Comparison of ENCODE assay signal across 1 cellular context in the genomic region with DNA sequence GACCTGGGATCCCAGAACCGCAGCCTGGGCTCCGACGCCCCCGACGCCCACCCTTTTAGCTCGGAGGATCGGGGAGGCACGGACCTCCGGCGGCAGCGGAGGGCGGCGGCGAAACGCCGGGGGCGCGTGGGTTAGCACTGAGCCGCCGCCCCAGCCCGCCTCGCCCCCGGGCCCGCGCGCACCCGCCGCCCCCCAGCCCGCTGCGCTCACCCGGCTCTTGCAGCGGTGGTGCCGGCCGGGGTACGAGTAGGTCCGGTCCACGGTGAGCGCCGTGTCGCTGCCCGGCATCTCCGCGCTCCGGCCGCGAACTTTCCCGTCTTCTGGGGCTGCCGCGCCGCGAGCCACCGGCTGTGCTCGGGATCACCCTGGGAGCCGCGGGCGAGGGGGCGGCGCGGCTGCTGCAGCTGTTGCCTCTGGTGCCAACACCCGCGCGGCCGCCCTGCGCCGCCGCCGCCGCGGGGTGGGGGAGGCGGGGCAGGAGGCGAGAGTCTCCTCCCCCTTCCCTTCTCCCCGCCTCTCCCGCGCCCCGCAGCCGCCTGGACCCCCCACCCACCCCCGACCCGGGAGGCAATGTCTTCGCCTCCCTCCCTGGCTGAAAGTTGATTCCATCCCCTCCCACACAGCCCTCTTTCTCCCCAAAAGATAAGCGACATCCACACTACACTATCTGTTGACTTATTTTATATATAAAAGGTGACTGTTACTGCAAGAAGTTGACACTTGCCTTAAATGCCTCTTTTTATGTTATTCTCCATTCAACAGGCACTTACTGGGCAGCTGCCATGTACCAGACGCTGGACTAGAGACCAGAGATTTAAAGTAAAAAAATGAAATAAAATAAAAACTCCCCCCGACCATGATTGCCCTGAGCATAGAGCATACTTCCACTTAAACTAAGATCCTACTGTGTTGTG.
TF ChIP-seq lines count a peak whose summit lies in the region.

A gene with protein sequence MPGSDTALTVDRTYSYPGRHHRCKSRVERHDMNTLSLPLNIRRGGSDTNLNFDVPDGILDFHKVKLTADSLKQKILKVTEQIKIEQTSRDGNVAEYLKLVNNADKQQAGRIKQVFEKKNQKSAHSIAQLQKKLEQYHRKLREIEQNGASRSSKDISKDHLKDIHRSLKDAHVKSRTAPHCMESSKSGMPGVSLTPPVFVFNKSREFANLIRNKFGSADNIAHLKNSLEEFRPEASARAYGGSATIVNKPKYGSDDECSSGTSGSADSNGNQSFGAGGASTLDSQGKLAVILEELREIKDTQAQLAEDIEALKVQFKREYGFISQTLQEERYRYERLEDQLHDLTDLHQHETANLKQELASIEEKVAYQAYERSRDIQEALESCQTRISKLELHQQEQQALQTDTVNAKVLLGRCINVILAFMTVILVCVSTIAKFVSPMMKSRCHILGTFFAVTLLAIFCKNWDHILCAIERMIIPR (minus strand): TSS at position 415 of the 914 bp plus-strand sequence. CDS start 127 bp downstream, at position 288.

TF ChIP-seq in GM12878, 131 proteins besides CTCF, POLR2A, EP300 and RAD21 (continued from another document):
- TF ChIP-seq, protein P1, sequence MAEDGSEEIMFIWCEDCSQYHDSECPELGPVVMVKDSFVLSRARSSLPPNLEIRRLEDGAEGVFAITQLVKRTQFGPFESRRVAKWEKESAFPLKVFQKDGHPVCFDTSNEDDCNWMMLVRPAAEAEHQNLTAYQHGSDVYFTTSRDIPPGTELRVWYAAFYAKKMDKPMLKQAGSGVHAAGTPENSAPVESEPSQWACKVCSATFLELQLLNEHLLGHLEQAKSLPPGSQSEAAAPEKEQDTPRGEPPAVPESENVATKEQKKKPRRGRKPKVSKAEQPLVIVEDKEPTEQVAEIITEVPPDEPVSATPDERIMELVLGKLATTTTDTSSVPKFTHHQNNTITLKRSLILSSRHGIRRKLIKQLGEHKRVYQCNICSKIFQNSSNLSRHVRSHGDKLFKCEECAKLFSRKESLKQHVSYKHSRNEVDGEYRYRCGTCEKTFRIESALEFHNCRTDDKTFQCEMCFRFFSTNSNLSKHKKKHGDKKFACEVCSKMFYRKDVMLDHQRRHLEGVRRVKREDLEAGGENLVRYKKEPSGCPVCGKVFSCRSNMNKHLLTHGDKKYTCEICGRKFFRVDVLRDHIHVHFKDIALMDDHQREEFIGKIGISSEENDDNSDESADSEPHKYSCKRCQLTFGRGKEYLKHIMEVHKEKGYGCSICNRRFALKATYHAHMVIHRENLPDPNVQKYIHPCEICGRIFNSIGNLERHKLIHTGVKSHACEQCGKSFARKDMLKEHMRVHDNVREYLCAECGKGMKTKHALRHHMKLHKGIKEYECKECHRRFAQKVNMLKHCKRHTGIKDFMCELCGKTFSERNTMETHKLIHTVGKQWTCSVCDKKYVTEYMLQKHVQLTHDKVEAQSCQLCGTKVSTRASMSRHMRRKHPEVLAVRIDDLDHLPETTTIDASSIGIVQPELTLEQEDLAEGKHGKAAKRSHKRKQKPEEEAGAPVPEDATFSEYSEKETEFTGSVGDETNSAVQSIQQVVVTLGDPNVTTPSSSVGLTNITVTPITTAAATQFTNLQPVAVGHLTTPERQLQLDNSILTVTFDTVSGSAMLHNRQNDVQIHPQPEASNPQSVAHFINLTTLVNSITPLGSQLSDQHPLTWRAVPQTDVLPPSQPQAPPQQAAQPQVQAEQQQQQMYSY (CRISPR knock-in tag; IDR thresholded peaks at IDR 0.05) = no peak
- TF ChIP-seq KLF5 (IDR thresholded peaks at IDR 0.05; ENCODE audit: partially characterized antibody) (no peak), CREB1 (IDR thresholded peaks at IDR 0.05; ENCODE audit: low read depth) (no peak), ATF7 (IDR thresholded peaks at IDR 0.05; ENCODE audit: low read depth) (no peak), MEF2B (IDR thresholded peaks at IDR 0.05; ENCODE audit: partially characterized antibody, poor library complexity, severe bottlenecking) (no peak), YBX1 (IDR thresholded peaks at IDR 0.05) (no peak), GATAD2B (conservative IDR thresholded peaks at IDR 0.05; ENCODE audit: low read depth) (0 out of 2 replicates have a peak, but pooled peaks have one; percentile 52), DPF2 (IDR thresholded peaks at IDR 0.05) (0 out of 2 replicates have a peak, but pooled peaks have one; percentile 30), TCF12 (IDR thresholded peaks at IDR 0.05; ENCODE audit: low read depth, low read length) (peak; percentile 62), TCF3 (IDR thresholded peaks at IDR 0.05; ENCODE audit: borderline replicate concordance, insufficient read depth, low read depth, low read length) (peak; percentile 29; the same call in 1 of the 2 replicates), SREBF2 (IDR thresholded peaks at IDR 0.05; ENCODE audit: low read length) (no peak), NR2C1 (IDR thresholded peaks at IDR 0.05) (no peak), RELA (IDR thresholded peaks at IDR 0.05; ENCODE audit: borderline replicate concordance, partially characterized antibody) (no peak), FOS (IDR thresholded peaks at IDR 0.05; ENCODE audit: borderline replicate concordance, extremely low read depth, insufficient read length) (no peak), SREBF1 (IDR thresholded peaks at IDR 0.05; ENCODE audit: low read length) (no peak), FOXK2 (IDR thresholded peaks at IDR 0.05) (no peak), EGR1 (IDR thresholded peaks at IDR 0.05; ENCODE audit: borderline replicate concordance in 1 of 2, low read depth in 2 of 2, low read length in 2 of 2) (peak in 1 of 2 experiments; percentile 40; a peak in 1 of 3 replicates), WRNIP1 (IDR thresholded peaks at IDR 0.05; ENCODE audit: borderline replicate concordance, low read depth, low read length) (no peak), IKZF1 (conservative IDR thresholded peaks at IDR 0.05) (peak; percentile 41; the same call in 1 of the 2 replicates), BHLHE40 (IDR thresholded peaks at IDR 0.05; ENCODE audit: borderline replicate concordance in 1 of 2, low read depth in 2 of 2, low read length in 1 of 2) (peak in 1 of 2 experiments; percentile 43; a peak in 1 of 4 replicates), BACH1 (IDR thresholded peaks at IDR 0.05; ENCODE audit: borderline replicate concordance) (peak; percentile 43; the same call in 1 of the 2 replicates), CBX5 (IDR thresholded peaks at IDR 0.05; ENCODE audit: low read depth) (no peak), YY1 (IDR thresholded peaks at IDR 0.05; ENCODE audit: low read depth, low read length) (0 out of 2 replicates have a peak, but pooled peaks have one; percentile 9)
- TF ChIP-seq, protein P2, sequence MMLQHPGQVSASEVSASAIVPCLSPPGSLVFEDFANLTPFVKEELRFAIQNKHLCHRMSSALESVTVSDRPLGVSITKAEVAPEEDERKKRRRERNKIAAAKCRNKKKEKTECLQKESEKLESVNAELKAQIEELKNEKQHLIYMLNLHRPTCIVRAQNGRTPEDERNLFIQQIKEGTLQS (IDR thresholded peaks at IDR 0.05; ENCODE audit: borderline replicate concordance, extremely low read depth, low read depth, low read length) = no peak
- TF ChIP-seq, protein P3, sequence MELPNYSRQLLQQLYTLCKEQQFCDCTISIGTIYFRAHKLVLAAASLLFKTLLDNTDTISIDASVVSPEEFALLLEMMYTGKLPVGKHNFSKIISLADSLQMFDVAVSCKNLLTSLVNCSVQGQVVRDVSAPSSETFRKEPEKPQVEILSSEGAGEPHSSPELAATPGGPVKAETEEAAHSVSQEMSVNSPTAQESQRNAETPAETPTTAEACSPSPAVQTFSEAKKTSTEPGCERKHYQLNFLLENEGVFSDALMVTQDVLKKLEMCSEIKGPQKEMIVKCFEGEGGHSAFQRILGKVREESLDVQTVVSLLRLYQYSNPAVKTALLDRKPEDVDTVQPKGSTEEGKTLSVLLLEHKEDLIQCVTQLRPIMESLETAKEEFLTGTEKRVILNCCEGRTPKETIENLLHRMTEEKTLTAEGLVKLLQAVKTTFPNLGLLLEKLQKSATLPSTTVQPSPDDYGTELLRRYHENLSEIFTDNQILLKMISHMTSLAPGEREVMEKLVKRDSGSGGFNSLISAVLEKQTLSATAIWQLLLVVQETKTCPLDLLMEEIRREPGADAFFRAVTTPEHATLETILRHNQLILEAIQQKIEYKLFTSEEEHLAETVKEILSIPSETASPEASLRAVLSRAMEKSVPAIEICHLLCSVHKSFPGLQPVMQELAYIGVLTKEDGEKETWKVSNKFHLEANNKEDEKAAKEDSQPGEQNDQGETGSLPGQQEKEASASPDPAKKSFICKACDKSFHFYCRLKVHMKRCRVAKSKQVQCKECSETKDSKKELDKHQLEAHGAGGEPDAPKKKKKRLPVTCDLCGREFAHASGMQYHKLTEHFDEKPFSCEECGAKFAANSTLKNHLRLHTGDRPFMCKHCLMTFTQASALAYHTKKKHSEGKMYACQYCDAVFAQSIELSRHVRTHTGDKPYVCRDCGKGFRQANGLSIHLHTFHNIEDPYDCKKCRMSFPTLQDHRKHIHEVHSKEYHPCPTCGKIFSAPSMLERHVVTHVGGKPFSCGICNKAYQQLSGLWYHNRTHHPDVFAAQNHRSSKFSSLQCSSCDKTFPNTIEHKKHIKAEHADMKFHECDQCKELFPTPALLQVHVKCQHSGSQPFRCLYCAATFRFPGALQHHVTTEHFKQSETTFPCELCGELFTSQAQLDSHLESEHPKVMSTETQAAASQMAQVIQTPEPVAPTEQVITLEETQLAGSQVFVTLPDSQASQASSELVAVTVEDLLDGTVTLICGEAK (IDR thresholded peaks at IDR 0.05; ENCODE audit: borderline replicate concordance) = no peak
- TF ChIP-seq, protein P4, sequence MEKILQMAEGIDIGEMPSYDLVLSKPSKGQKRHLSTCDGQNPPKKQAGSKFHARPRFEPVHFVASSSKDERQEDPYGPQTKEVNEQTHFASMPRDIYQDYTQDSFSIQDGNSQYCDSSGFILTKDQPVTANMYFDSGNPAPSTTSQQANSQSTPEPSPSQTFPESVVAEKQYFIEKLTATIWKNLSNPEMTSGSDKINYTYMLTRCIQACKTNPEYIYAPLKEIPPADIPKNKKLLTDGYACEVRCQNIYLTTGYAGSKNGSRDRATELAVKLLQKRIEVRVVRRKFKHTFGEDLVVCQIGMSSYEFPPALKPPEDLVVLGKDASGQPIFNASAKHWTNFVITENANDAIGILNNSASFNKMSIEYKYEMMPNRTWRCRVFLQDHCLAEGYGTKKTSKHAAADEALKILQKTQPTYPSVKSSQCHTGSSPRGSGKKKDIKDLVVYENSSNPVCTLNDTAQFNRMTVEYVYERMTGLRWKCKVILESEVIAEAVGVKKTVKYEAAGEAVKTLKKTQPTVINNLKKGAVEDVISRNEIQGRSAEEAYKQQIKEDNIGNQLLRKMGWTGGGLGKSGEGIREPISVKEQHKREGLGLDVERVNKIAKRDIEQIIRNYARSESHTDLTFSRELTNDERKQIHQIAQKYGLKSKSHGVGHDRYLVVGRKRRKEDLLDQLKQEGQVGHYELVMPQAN (conservative IDR thresholded peaks at IDR 0.05) = 0 out of 2 replicates have a peak, but pooled peaks have one; percentile 26
- TF ChIP-seq, protein P5, sequence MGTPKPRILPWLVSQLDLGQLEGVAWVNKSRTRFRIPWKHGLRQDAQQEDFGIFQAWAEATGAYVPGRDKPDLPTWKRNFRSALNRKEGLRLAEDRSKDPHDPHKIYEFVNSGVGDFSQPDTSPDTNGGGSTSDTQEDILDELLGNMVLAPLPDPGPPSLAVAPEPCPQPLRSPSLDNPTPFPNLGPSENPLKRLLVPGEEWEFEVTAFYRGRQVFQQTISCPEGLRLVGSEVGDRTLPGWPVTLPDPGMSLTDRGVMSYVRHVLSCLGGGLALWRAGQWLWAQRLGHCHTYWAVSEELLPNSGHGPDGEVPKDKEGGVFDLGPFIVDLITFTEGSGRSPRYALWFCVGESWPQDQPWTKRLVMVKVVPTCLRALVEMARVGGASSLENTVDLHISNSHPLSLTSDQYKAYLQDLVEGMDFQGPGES (IDR thresholded peaks at IDR 0.05) = no peak
- TF ChIP-seq, protein P6, sequence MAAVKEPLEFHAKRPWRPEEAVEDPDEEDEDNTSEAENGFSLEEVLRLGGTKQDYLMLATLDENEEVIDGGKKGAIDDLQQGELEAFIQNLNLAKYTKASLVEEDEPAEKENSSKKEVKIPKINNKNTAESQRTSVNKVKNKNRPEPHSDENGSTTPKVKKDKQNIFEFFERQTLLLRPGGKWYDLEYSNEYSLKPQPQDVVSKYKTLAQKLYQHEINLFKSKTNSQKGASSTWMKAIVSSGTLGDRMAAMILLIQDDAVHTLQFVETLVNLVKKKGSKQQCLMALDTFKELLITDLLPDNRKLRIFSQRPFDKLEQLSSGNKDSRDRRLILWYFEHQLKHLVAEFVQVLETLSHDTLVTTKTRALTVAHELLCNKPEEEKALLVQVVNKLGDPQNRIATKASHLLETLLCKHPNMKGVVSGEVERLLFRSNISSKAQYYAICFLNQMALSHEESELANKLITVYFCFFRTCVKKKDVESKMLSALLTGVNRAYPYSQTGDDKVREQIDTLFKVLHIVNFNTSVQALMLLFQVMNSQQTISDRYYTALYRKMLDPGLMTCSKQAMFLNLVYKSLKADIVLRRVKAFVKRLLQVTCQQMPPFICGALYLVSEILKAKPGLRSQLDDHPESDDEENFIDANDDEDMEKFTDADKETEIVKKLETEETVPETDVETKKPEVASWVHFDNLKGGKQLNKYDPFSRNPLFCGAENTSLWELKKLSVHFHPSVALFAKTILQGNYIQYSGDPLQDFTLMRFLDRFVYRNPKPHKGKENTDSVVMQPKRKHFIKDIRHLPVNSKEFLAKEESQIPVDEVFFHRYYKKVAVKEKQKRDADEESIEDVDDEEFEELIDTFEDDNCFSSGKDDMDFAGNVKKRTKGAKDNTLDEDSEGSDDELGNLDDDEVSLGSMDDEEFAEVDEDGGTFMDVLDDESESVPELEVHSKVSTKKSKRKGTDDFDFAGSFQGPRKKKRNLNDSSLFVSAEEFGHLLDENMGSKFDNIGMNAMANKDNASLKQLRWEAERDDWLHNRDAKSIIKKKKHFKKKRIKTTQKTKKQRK (IDR thresholded peaks at IDR 0.05; ENCODE audit: low read depth, low read length) = no peak
TF ChIP-seq in GM12878: peak in this region for 10.
